1 cellular context compared by ENCODE assay signal in genomic region chr21:44370027-44370735, GRCh38.
A peak's percentile ranks its signal among the peaks of the same experiment; 100 is the strongest.
TF ChIP-seq lines count a peak whose summit lies in the region.

No MANE protein-coding gene starts in this region.

TF ChIP-seq in K562, 482 proteins besides CTCF, POLR2A, EP300 and RAD21 (continued from another document and continues in another):
- peak; percentile 17; the same call in 1 of the 2 replicates for TF ChIP-seq MGA (IDR thresholded peaks at IDR 0.05)
- peak; percentile 71 for TF ChIP-seq L3MBTL2 (IDR thresholded peaks at IDR 0.05)
- no peak for TF ChIP-seq AFF1 (IDR thresholded peaks at IDR 0.05; ENCODE audit: low read depth in 1 of 2, partially characterized antibody in 2 of 2)
- peak in 1 of 2 experiments; percentile 33 for TF ChIP-seq E2F6 (IDR thresholded peaks at IDR 0.05; ENCODE audit: borderline replicate concordance in 1 of 2, extremely low read depth in 1 of 2, insufficient read depth in 1 of 2, insufficient read length in 1 of 2, low read depth in 1 of 2, low read length in 1 of 2, poor library complexity in 1 of 2, severe bottlenecking in 1 of 2)
- TF ChIP-seq MAFG (tag; conservative IDR thresholded peaks at IDR 0.05), result no peak
- TF ChIP-seq FOXJ3 (CRISPR knock-in tag; IDR thresholded peaks at IDR 0.05), result no peak
- TF ChIP-seq BDP1 (IDR thresholded peaks at IDR 0.05; ENCODE audit: insufficient read depth, insufficient read length), result no peak
- no peak for TF ChIP-seq HNRNPK (IDR thresholded peaks at IDR 0.05; ENCODE audit: low read depth, low read length, poor library complexity, severe bottlenecking)
- peak; percentile 24; the same call in 1 of the 2 replicates for TF ChIP-seq VEZF1 (CRISPR knock-in tag; IDR thresholded peaks at IDR 0.05)
- TF ChIP-seq SREBF2 (CRISPR knock-in tag; IDR thresholded peaks at IDR 0.05), result no peak
- no peak for TF ChIP-seq FOXP1 (CRISPR knock-in tag; IDR thresholded peaks at IDR 0.05)
- no peak for TF ChIP-seq SMARCE1 (IDR thresholded peaks at IDR 0.05)
- no peak for TF ChIP-seq MCM2 (IDR thresholded peaks at IDR 0.05; ENCODE audit: low read depth)
- TF ChIP-seq MBD1 (CRISPR knock-in tag; IDR thresholded peaks at IDR 0.05), result no peak
- TF ChIP-seq ZNF121 (CRISPR knock-in tag; conservative IDR thresholded peaks at IDR 0.05), result no peak
- TF ChIP-seq RREB1 (CRISPR knock-in tag; IDR thresholded peaks at IDR 0.05), result no peak
- 0 out of 2 replicates have a peak, but pooled peaks have one; percentile 14 for TF ChIP-seq CXXC5 (CRISPR knock-in tag; IDR thresholded peaks at IDR 0.05)
- no peak for TF ChIP-seq TARDBP (IDR thresholded peaks at IDR 0.05)
- TF ChIP-seq POLR3G (IDR thresholded peaks at IDR 0.05; ENCODE audit: extremely low read depth, insufficient read length, insufficient replicate concordance), result no peak
- no peak for TF ChIP-seq U2AF2 (optimal IDR thresholded peaks at IDR 0.05; ENCODE audit: low read depth, low read length)
- peak; percentile 65 for TF ChIP-seq USF2 (CRISPR knock-in tag; IDR thresholded peaks at IDR 0.05)
- TF ChIP-seq TFAP4 (CRISPR knock-in tag; IDR thresholded peaks at IDR 0.05; ENCODE audit: borderline replicate concordance), result no peak
- no peak for TF ChIP-seq ZKSCAN8 (CRISPR knock-in tag; IDR thresholded peaks at IDR 0.05)
